29 cellular contexts compared by ENCODE assay signal in the genomic region with DNA sequence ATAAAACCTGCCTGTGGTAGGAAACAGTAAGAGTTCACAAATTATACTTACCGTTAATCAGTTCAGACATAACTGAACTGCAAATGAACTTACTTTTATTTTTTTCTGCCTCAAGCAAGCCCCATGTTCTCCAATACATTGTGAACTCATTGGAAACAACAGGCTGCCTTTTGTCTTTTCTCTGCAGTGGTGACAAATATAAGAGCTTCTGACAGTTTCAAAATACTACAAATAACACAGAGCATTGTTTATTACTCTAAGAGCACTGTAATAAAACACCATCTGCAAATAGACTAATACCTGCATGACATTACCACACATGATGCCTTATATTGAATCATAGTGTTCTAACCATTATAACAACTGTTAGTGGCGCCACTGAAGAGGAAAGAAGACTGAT.
"Had no signal": no experiment of that assay in that cellular context is flagged by ENCODE, and none has a peak within 500 bp of the region (broad histone marks: within the 10 kb centered on the region; RNA-seq: fewer than 3 reads in every experiment).

No MANE protein-coding gene starts in this region.

- H3K36me3 Mint-ChIP-seq: naive B cell; natural killer cell treated with Interleukin-12 subunit alpha and Interleukin-12 subunit beta and Interleukin-15 and Interleukin-18, amount 100 ng/mL, for 72 hours; stimulated activated effector memory CD8-positive, alpha-beta T cell treated with anti-CD3 and anti-CD28 coated beads, Interleukin-12 subunit alpha, Interleukin-12 subunit beta, amount 100 ng/mL, for 72 hours; type B pancreatic cell had no signal

- H3K4me2 ChIP-seq: hepatocyte had no signal

- H3K9me3 ChIP-seq: colonic mucosa, gastroesophageal sphincter, heart left ventricle, left lung, mucosa of descending colon, psoas muscle, sigmoid colon, stomach, thyroid gland had no signal

- ATAC-seq: esophagus mucosa; gastroesophageal sphincter; heart left ventricle; left lung; mucosa of descending colon; natural killer cell treated with Interleukin-12 subunit alpha and Interleukin-12 subunit beta and Interleukin-15 and Interleukin-18, amount 100 ng/mL, for 72 hours; psoas muscle; right cardiac atrium; stimulated activated effector memory CD8-positive, alpha-beta T cell treated with anti-CD3 and anti-CD28 coated beads, Interleukin-12 subunit alpha, Interleukin-12 subunit beta, amount 100 ng/mL, for 72 hours had no signal

- H2AFZ ChIP-seq: hepatocyte had no signal

- H3K79me2 ChIP-seq: hepatocyte had no signal

- H3K27me3 Mint-ChIP-seq: dendritic cell treated with granulocyte-macrophage colony-stimulating factor and Interleukin-4, amounts not matched to agents 40 ng/mL and 50 ng/mL, for 4 days; type B pancreatic cell had no signal

- H3K4me3 ChIP-seq: colonic mucosa, gastroesophageal sphincter, heart left ventricle, hepatocyte, left lung, mucosa of descending colon, psoas muscle, sigmoid colon, stomach, thyroid gland had no signal

- H3K9me3 Mint-ChIP-seq: dendritic cell treated with granulocyte-macrophage colony-stimulating factor and Interleukin-4, amounts not matched to agents 40 ng/mL and 50 ng/mL, for 4 days; natural killer cell treated with Interleukin-12 subunit alpha and Interleukin-12 subunit beta and Interleukin-15 and Interleukin-18, amount 100 ng/mL, for 72 hours; stimulated activated effector memory CD8-positive, alpha-beta T cell treated with anti-CD3 and anti-CD28 coated beads, Interleukin-12 subunit alpha, Interleukin-12 subunit beta, amount 100 ng/mL, for 72 hours had no signal

- H3K4me1 ChIP-seq: colonic mucosa, gastroesophageal sphincter, heart left ventricle, left lung, psoas muscle, sigmoid colon, stomach, thyroid gland had no signal

- H3K27ac ChIP-seq: colonic mucosa, epithelial cell of prostate, gastroesophageal sphincter, heart left ventricle, hepatocyte, left lung, psoas muscle, sigmoid colon, stomach, thyroid gland had no signal

- DNase-seq: colonic mucosa; effector CD8-positive, alpha-beta T cell; endodermal cell; foreskin fibroblast; heart left ventricle; kidney; left lung; mesenchymal stem cell; mucosa of descending colon; naive B cell; nucleus accumbens; posterior cingulate gyrus; psoas muscle; right cardiac atrium; sigmoid colon; stimulated activated CD4-positive, alpha-beta T cell treated with anti-CD3 and anti-CD28 coated beads, Interleukin-2, amount 100 ng/mL, for 24 hours; stimulated activated CD4-positive, alpha-beta T cell treated with anti-CD3 and anti-CD28 coated beads, Interleukin-4, amount 100 ng/mL, for 24 hours; stimulated activated naive CD4-positive, alpha-beta T cell treated with Interleukin-2 at 50 U/mL for 16 hours; stomach; thyroid gland had no signal

- H3K27me3 ChIP-seq: colonic mucosa, gastroesophageal sphincter, hepatocyte, left lung, stomach, thyroid gland had no signal

- H3K36me3 ChIP-seq: colonic mucosa, gastroesophageal sphincter, heart left ventricle, left lung, sigmoid colon, stomach, thyroid gland had no signal

- H3K27ac Mint-ChIP-seq: dendritic cell treated with granulocyte-macrophage colony-stimulating factor and Interleukin-4, amounts not matched to agents 40 ng/mL and 50 ng/mL, for 4 days; endodermal cell; mesothelial cell of epicardium; naive B cell; natural killer cell treated with Interleukin-12 subunit alpha and Interleukin-12 subunit beta and Interleukin-15 and Interleukin-18, amount 100 ng/mL, for 72 hours; stimulated activated effector memory CD8-positive, alpha-beta T cell treated with anti-CD3 and anti-CD28 coated beads, Interleukin-12 subunit alpha, Interleukin-12 subunit beta, amount 100 ng/mL, for 72 hours; type B pancreatic cell had no signal

- H3K4me1 Mint-ChIP-seq: endodermal cell; naive B cell; stimulated activated effector memory CD8-positive, alpha-beta T cell treated with anti-CD3 and anti-CD28 coated beads, Interleukin-12 subunit alpha, Interleukin-12 subunit beta, amount 100 ng/mL, for 72 hours had no signal

- H3K4me3 Mint-ChIP-seq: dendritic cell treated with granulocyte-macrophage colony-stimulating factor and Interleukin-4, amounts not matched to agents 40 ng/mL and 50 ng/mL, for 4 days; endodermal cell; mesothelial cell of epicardium; naive B cell; natural killer cell treated with Interleukin-12 subunit alpha and Interleukin-12 subunit beta and Interleukin-15 and Interleukin-18, amount 100 ng/mL, for 72 hours; stimulated activated effector memory CD8-positive, alpha-beta T cell treated with anti-CD3 and anti-CD28 coated beads, Interleukin-12 subunit alpha, Interleukin-12 subunit beta, amount 100 ng/mL, for 72 hours; type B pancreatic cell had no signal
